ENCODE assay signal across 8 cellular contexts in genomic region chr3:66948041-66948440, GRCh38.
"Had no signal": no experiment of that assay in that cellular context is flagged by ENCODE, and none has a peak within 500 bp of the region (broad histone marks: within the 10 kb centered on the region; RNA-seq: fewer than 3 reads in every experiment).

No MANE protein-coding gene starts in this region.

- H2AFZ ChIP-seq: GM23338 had no signal

- H3K27ac Mint-ChIP-seq: GM23338, H9, IgD-negative memory B cell had no signal

- DNase-seq: H9, HCEC 1CT, KBM-7 had no signal

- H3K27me3 Mint-ChIP-seq: IgD-negative memory B cell had no signal

- H3K4me2 ChIP-seq: GM23338 had no signal

- H3K4me3 ChIP-seq: GM23338 had no signal

- H3K9me3 Mint-ChIP-seq: GM23338 had no signal

- H3K36me3 Mint-ChIP-seq: IgD-negative memory B cell had no signal

- FAIRE-seq: H1, H54, HTR-8/SVneo had no signal

- H3K4me3 Mint-ChIP-seq: GM23338, H9, IgD-negative memory B cell had no signal

- ATAC-seq: GM23338 had no signal

- H3K4me1 Mint-ChIP-seq: GM23338, H9 had no signal
